9 cellular contexts compared by ENCODE assay signal in the genomic region with DNA sequence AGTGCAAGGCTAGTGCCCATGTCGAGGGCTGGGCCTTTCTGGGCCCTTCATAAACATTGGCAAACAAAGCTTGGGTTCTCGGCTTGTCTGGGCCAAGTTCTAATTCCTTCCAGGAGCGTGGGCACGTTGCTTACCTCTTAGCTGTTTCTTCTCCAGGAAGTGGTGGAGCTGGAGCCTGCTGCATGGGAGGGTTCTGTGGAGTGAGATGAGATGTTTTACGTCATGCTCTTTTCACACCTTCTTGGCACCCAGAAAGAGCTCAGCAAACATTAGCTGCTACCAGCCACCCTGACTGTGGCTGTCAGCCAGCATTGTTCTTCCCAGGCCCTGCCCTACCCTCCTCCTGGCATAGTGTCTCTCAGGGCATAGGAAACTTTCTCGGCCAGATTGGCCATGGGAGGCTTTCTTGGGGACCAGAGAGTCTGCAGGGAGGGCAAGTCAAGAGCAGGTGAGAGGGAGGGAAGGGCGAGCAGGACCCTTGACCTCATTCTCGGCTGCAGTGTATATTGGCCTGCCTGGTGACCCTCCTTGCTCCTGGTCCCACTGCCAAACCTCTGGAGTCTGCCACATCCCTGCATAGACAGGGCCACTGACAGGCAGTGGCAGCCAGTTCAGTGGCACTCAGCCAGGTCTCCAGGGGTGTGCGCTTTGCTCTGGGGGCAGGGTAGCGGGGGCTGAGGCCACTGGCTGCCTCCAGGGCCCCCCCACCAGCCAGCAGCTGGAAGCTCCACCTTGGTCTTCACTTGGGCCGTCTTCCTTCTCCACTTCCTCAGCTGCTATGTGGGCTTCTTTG.
A peak's percentile ranks its signal among the peaks of the same experiment; 100 is the strongest.
DNase-seq lines count a peak whose midpoint lies in the region; ATAC-seq, FAIRE-seq and TF ChIP-seq lines count a peak whose summit lies in the region.
"Had no signal": no experiment of that assay in that cellular context is flagged by ENCODE, and none has a peak within 500 bp of the region (broad histone marks: within the 10 kb centered on the region; RNA-seq: fewer than 3 reads in every experiment).

No MANE protein-coding gene starts in this region.

- H3K36me3 ChIP-seq in tibial nerve (peaks cover 0 to 59% (median 2%) of the 10 kb centered on the region in 3 donors), kidney (ENCODE audit: control insufficient read depth in 1 of 2, insufficient read depth in 2 of 2, low read length in 2 of 2) (peaks cover 20 to 32% of the 10 kb centered on the region in 2 donors)
- H3K36me3 ChIP-seq: ovary had no signal

- WGBS in tibial nerve, 2 donors, result 42 to 45% methylated on average over 9 of the region's 11 CpGs

- no peaks in the 10 kb centered on the region for H3K9me3 ChIP-seq in tibial nerve
- H3K9me3 ChIP-seq in kidney (ENCODE audit: control insufficient read depth in 1 of 2, low read length in 2 of 2), result no peaks in the 10 kb centered on the region
- H3K9me3 ChIP-seq: ovary had no signal

- H3K27me3 ChIP-seq in tibial nerve, result no peaks in the 10 kb centered on the region
- H3K27me3 ChIP-seq: ovary had no signal

- no peaks in the 10 kb centered on the region for H3K27me3 Mint-ChIP-seq in activated naive CD8-positive, alpha-beta T cell treated with anti-CD3 and anti-CD28 coated beads, Interleukin-2, amount 50 U/mL, for 24 hours

- FAIRE-seq in kidney (lab: Jason Lieb, UNC) (no peak), GM12892 (lab: Jason Lieb, UNC) (no peak)

- peaks cover 0 to 56% (median 34%) of the 10 kb centered on the region in 4 donors for H3K4me1 ChIP-seq in tibial nerve
- H3K4me1 ChIP-seq in kidney (ENCODE audit: control insufficient read depth in 1 of 2, insufficient read depth in 1 of 2, low read depth in 1 of 2, low read length in 2 of 2), result peaks cover 5 to 16% of the 10 kb centered on the region in 2 donors

- H3K9ac ChIP-seq in kidney (ENCODE audit: low read length in 2 of 2), result no peak overlapping the region

- peak; percentile 22 for ATAC-seq in activated naive CD8-positive, alpha-beta T cell treated with anti-CD3 and anti-CD28 coated beads, Interleukin-2, amount 50 U/mL, for 24 hours

- peak overlapping the region; percentile 27 for H3K27ac Mint-ChIP-seq in activated naive CD8-positive, alpha-beta T cell treated with anti-CD3 and anti-CD28 coated beads, Interleukin-2, amount 50 U/mL, for 24 hours

- H3K27ac ChIP-seq in tibial nerve (peak overlapping the region; percentile 52 to 91 (median 76)), kidney (ENCODE audit: low read depth in 2 of 2, low read length in 2 of 2) (peak overlapping the region in 1 of 2 donors; percentile 76)
- H3K27ac ChIP-seq: ovary had no signal

- no peak for TF ChIP-seq POLR2A in tibial nerve (IDR thresholded peaks at IDR 0.05)
- no peak for TF ChIP-seq POLR2A in GM12892 (IDR thresholded peaks at IDR 0.05; ENCODE audit: low read depth, low read length)

- TF ChIP-seq CTCF in tibial nerve (IDR thresholded peaks at IDR 0.05) (no peak), kidney (IDR thresholded peaks at IDR 0.05; ENCODE audit: borderline replicate concordance, extremely low read depth, insufficient read depth) (no peak)

- H3K4me3 Mint-ChIP-seq in activated naive CD8-positive, alpha-beta T cell treated with anti-CD3 and anti-CD28 coated beads, Interleukin-2, amount 50 U/mL, for 24 hours, result no peak overlapping the region

- DNase-seq in activated T-cell treated with anti-CD3 and anti-CD28 coated beads, Interleukin-2, amount 50 U/mL, for 1 hour, result peak; percentile 29
- DNase-seq in activated T-cell treated with anti-CD3 and anti-CD28 coated beads for 4 hours, result no peak
- no peak for DNase-seq in activated naive CD8-positive, alpha-beta T cell treated with anti-CD3 and anti-CD28 coated beads, Interleukin-2, amount 50 U/mL, for 24 hours
- DNase-seq in inferior parietal cortex (ENCODE audit: extremely low spot score), result peak; percentile 46
- DNase-seq in tibial nerve (ENCODE audit: low spot score in 2 of 2), result no peak
- DNase-seq in kidney, result no peak
- no peak for DNase-seq in stimulated activated CD4-positive, alpha-beta T cell treated with anti-CD3 and anti-CD28 coated beads, Interleukin-4, amount 100 ng/mL, for 4 hours
- no peak for DNase-seq in GM12892 (ENCODE audit: insufficient read length)

- TF ChIP-seq EP300 in tibial nerve (IDR thresholded peaks at IDR 0.05), result peak in 1 of 2 donors; percentile 42

- peaks cover 40% of the 10 kb centered on the region for H3K4me1 Mint-ChIP-seq in activated naive CD8-positive, alpha-beta T cell treated with anti-CD3 and anti-CD28 coated beads, Interleukin-2, amount 50 U/mL, for 24 hours

- H3K4me3 ChIP-seq in tibial nerve (no peak overlapping the region), kidney (ENCODE audit: low read length in 2 of 2) (no peak overlapping the region)
- H3K4me3 ChIP-seq: ovary had no signal

- intact Hi-C loops in kidney (cut with DNase I), result no loop called here

- H3K9me3 Mint-ChIP-seq in activated naive CD8-positive, alpha-beta T cell treated with anti-CD3 and anti-CD28 coated beads, Interleukin-2, amount 50 U/mL, for 24 hours, result no peaks in the 10 kb centered on the region

- H3K36me3 Mint-ChIP-seq in activated naive CD8-positive, alpha-beta T cell treated with anti-CD3 and anti-CD28 coated beads, Interleukin-2, amount 50 U/mL, for 24 hours (ENCODE audit: low read depth), result no peaks in the 10 kb centered on the region

Comparison
In these comparisons a context has a peak if more than half of its experiments do, and no peak if none do; other contexts are left out.
1. DNase-seq: peak in activated T-cell treated with anti-CD3 and anti-CD28 coated beads, Interleukin-2, amount 50 U/mL, for 1 hour (single experiment) and inferior parietal cortex (single experiment); none in activated T-cell treated with anti-CD3 and anti-CD28 coated beads for 4 hours (single experiment), activated naive CD8-positive, alpha-beta T cell treated with anti-CD3 and anti-CD28 coated beads, Interleukin-2, amount 50 U/mL, for 24 hours (single experiment), tibial nerve (0 of 2), kidney (single experiment), stimulated activated CD4-positive, alpha-beta T cell treated with anti-CD3 and anti-CD28 coated beads, Interleukin-4, amount 100 ng/mL, for 4 hours (0 of 2) and GM12892 (single experiment).